8 cellular contexts compared by ENCODE assay signal in genomic region chr11:67371549-67372231, GRCh38. TPM values are rescaled to one million over a fixed set of nuclear protein-coding genes. Genes with fewer than 3 reads are reported as not detected.
DNase-seq lines count a peak whose midpoint lies in the region; ATAC-seq and FAIRE-seq lines count a peak whose summit lies in the region.

No MANE protein-coding gene starts in this region.

- POLR2A ChIA-PET in T-cell (lab: Charles Lee), result no interaction called here

- DNase-seq in AG20443 (ENCODE audit: low spot score) (peak; percentile 81), H4 (ENCODE audit: low spot score) (peak; percentile 58), T-cell (peak in 8 of 34 experiments; percentile 15 to 39 (median 34)), epithelial cell of prostate (ENCODE audit: low read depth, low spot score) (no peak), naive B cell (peak; percentile 37), frontal cortex (ENCODE audit: low spot score in 2 of 2) (no peak)
- no peak for DNase-seq in activated CD4-positive, CD25-positive, alpha-beta regulatory T cell (lab: John Stamatoyannopoulos, UW)

- H3K4me3 Mint-ChIP-seq in T-cell (peak overlapping the region; percentile 78 to 87 (median 82)), naive B cell (peak overlapping the region; percentile 86 to 96 (median 94))

- H3K4me1 Mint-ChIP-seq in T-cell (peaks cover 57 to 65% (median 58%) of the 10 kb centered on the region in 3 donors), naive B cell (peaks cover 62 to 76% (median 70%) of the 10 kb centered on the region in 3 donors)

- no peaks in the 10 kb centered on the region for H3K36me3 Mint-ChIP-seq in T-cell
- no peaks in the 10 kb centered on the region for H3K36me3 Mint-ChIP-seq in naive B cell

- no peak for FAIRE-seq in frontal cortex (lab: Jason Lieb, UNC)

- ATAC-seq in T-cell (replicated peaks in 1 of 4) (peak in 2 of 4 experiments; percentile 21 to 26), naive B cell (ENCODE audit: low read depth in 2 of 2) (peak; percentile 28 to 32), GM21515 (IDR thresholded peaks at IDR 0.05; ENCODE audit: unreplicated experiment) (no peak)

- peaks cover 10 to 17% of the 10 kb centered on the region in 2 donors for H3K27me3 Mint-ChIP-seq in T-cell
- H3K27me3 Mint-ChIP-seq in naive B cell, result no peaks in the 10 kb centered on the region

- H3K9me3 Mint-ChIP-seq in T-cell (no peaks in the 10 kb centered on the region), naive B cell (no peaks in the 10 kb centered on the region)

- CTCF ChIA-PET in T-cell (lab: Charles Lee), result interaction anchor here (0.8 to 1.4 kb wide), 4 partner anchors 11 to 21 kb away, joined by 3 to 5 read pairs (median 4); no protein-coding TSS in a partner anchor

- peak overlapping the region; percentile 94 for H3K27ac ChIP-seq in epithelial cell of prostate

- peak overlapping the region; percentile 86 to 88 for H3K27ac Mint-ChIP-seq in T-cell
- H3K27ac Mint-ChIP-seq in naive B cell, result peak overlapping the region; percentile 63 to 95 (median 93)

RNA-seq across cellular contexts. Expression of gene CLCF1, which starts 1.7 kb away (rescaled TPM):
- 7.0 and 8.3 TPM in 2 replicates for total RNA-seq in H4 (2014; rRNA removed; shearing (Covaris generic))
- total RNA-seq in T-cell (1 to 10 TPM; 2.2 to 8.5 (median 4.1) TPM), frontal cortex (under 0.01 TPM)
- 10 to 100 TPM in 1 of 6 donors, 1 to 10 TPM in 5; 5.3 to 10.4 (median 7.7) TPM for polyA plus RNA-seq in naive B cell (ENCODE audit: low read depth in 6 of 6)

RNA-seq across cellular contexts. Expression of gene POLD4, which starts 18.3 kb away (rescaled TPM):
- 71.6 and 77.4 TPM in 2 replicates for total RNA-seq in H4 (2014; rRNA removed; shearing (Covaris generic))
- 100 to 1,000 TPM in 2 of 5 donors, 10 to 100 TPM in 3; 55.1 to 107 (median 98.0) TPM for total RNA-seq in T-cell
- 100 to 1,000 TPM; 340 to 535 (median 458) TPM for polyA plus RNA-seq in naive B cell (ENCODE audit: low read depth in 6 of 6)
- total RNA-seq in frontal cortex, result 3.7 TPM

RNA-seq across cellular contexts. Expression of gene RAD9A, which starts 20.1 kb away (rescaled TPM):
- 7.3 and 8.3 TPM in 2 replicates for total RNA-seq in H4 (2014; rRNA removed; shearing (Covaris generic))
- total RNA-seq in T-cell (10 to 100 TPM; 34.9 to 63.8 (median 56.2) TPM), frontal cortex (11.8 TPM)
- polyA plus RNA-seq in naive B cell (ENCODE audit: low read depth in 6 of 6), result 10 to 100 TPM in 4 of 6 donors, 1 to 10 TPM in 2; 6.7 to 17.5 (median 11.0) TPM

RNA-seq across cellular contexts. Expression of gene PPP1CA, which starts 30.0 kb away (rescaled TPM):
- total RNA-seq in H4 (2014; rRNA removed; shearing (Covaris generic)), result 212 and 231 TPM in 2 replicates
- total RNA-seq in T-cell, result 100 to 1,000 TPM; 118 to 198 (median 186) TPM
- polyA plus RNA-seq in naive B cell (ENCODE audit: low read depth in 6 of 6), result 100 to 1,000 TPM; 492 to 795 (median 530) TPM
- total RNA-seq in frontal cortex, result 69.3 TPM

RNA-seq across cellular contexts. Expression of gene TBC1D10C, which starts 32.2 kb away (rescaled TPM):
- total RNA-seq in H4 (2014; rRNA removed; shearing (Covaris generic)), result not detected in 2 replicates
- total RNA-seq in T-cell (100 to 1,000 TPM; 288 to 449 (median 436) TPM), frontal cortex (not detected)
- polyA plus RNA-seq in naive B cell (ENCODE audit: low read depth in 6 of 6), result 100 to 1,000 TPM; 190 to 304 (median 239) TPM

Comparison
In these comparisons a context has a peak if more than half of its experiments do, and no peak if none do; other contexts are left out.
1. DNase-seq: peak in AG20443 (single experiment), H4 (single experiment) and naive B cell (single experiment); none in epithelial cell of prostate (single experiment), activated CD4-positive, CD25-positive, alpha-beta regulatory T cell (0 of 4) and frontal cortex (0 of 2).
2. RNA of gene POLD4, which starts 18.3 kb away (total RNA-seq): 55.1 to 107 TPM in T-cell and 71.6 to 77.4 TPM in H4; 3.7 TPM in frontal cortex (single experiment); every median in the first group is over 10 times any median in the second.